Comparison of ENCODE assay signal across 23 cellular contexts in genomic region chr2:186733414-186733813, GRCh38.
"Had no signal": no experiment of that assay in that cellular context is flagged by ENCODE, and none has a peak within 500 bp of the region (broad histone marks: within the 10 kb centered on the region; RNA-seq: fewer than 3 reads in every experiment).

No MANE protein-coding gene starts in this region.

- H3K4me2 ChIP-seq: smooth muscle cell had no signal

- H3K36me3 ChIP-seq: ascending aorta, heart right ventricle, left ventricle myocardium inferior, ovary, prostate gland had no signal

- ATAC-seq: activated CD4-positive, alpha-beta T cell treated with anti-CD3 and anti-CD28 coated beads for 36 hours; activated CD8-positive, alpha-beta memory T cell treated with anti-CD3 and anti-CD28 coated beads, Interleukin-2, amount 10 ng/mL, durations not matched to agents 7 days and 5 days; activated CD8-positive, alpha-beta T cell treated with anti-CD3 and anti-CD28 coated beads, Interleukin-2, amount 10 ng/mL, durations not matched to agents 7 days and 5 days; activated T-cell treated with anti-CD3 and anti-CD28 coated beads, Interleukin-2, amount 50 U/mL, for 72 hours; esophagus mucosa; stimulated activated naive B cell treated with anti-CD40 and anti-IgM and Interleukin-4, amounts not matched to agents 10 μg/mL and 1 μg/mL and 100 μg/mL, for 72 hours; T-cell had no signal

- H3K4me1 ChIP-seq: ascending aorta, heart right ventricle, left ventricle myocardium inferior, prostate gland, tibial nerve had no signal

- H3K9me3 ChIP-seq: ascending aorta, prostate gland had no signal

- DNase-seq: activated CD4-positive, alpha-beta T cell treated with anti-CD3 and anti-CD28 coated beads for 36 hours; activated CD4-positive, CD25-positive, alpha-beta regulatory T cell; activated CD8-positive, alpha-beta memory T cell treated with anti-CD3 and anti-CD28 coated beads, Interleukin-2, amount 10 ng/mL, durations not matched to agents 7 days and 5 days; activated CD8-positive, alpha-beta T cell treated with anti-CD3 and anti-CD28 coated beads, Interleukin-2, amount 10 ng/mL, durations not matched to agents 7 days and 5 days; activated naive CD4-positive, alpha-beta T cell; activated T-cell treated with anti-CD3 and anti-CD28 coated beads, Interleukin-2, amount 50 U/mL, for 72 hours; foreskin fibroblast; heart right ventricle; left ventricle myocardium inferior; naive B cell; nephron progenitor cell; ovary; stimulated activated CD4-positive, alpha-beta T cell treated with anti-CD3 and anti-CD28 coated beads, Interleukin-1b, Interleukin-23, amount 100 ng/mL, for 48 hours; stimulated activated CD4-positive, alpha-beta T cell treated with anti-CD3 and anti-CD28 coated beads, Interleukin-4, amount 100 ng/mL, for 4 hours; stimulated activated CD8-positive, alpha-beta memory T cell treated with anti-CD3 and anti-CD28 coated beads, Interleukin-4, amount 100 ng/mL, for 48 hours; stimulated activated naive B cell treated with anti-CD40 and anti-IgM and Interleukin-4, amounts not matched to agents 10 μg/mL and 1 μg/mL and 100 μg/mL, for 72 hours; T-cell had no signal

- H3K4me3 ChIP-seq: ascending aorta, heart right ventricle, left ventricle myocardium inferior, lung, ovary, prostate gland, smooth muscle cell, tibial nerve had no signal

- H3K27ac ChIP-seq: ascending aorta, heart right ventricle, left ventricle myocardium inferior, ovary, prostate gland, tibial nerve had no signal

- H3K27me3 ChIP-seq: ascending aorta, heart right ventricle, ovary, tibial nerve had no signal
